ENCODE assay signal across 8 cellular contexts in genomic region chrX:70454441-70455365, GRCh38. TPM values are rescaled to one million over a fixed set of nuclear protein-coding genes. Genes with fewer than 3 reads are reported as not detected.
DNase-seq lines count a peak whose midpoint lies in the region; ATAC-seq and TF ChIP-seq lines count a peak whose summit lies in the region.

No MANE protein-coding gene starts in this region.

- H3K4me1 Mint-ChIP-seq in activated naive CD8-positive, alpha-beta T cell treated with anti-CD3 and anti-CD28 coated beads, Interleukin-2, amount 10 ng/mL, durations not matched to agents 7 days and 5 days: peaks cover 37% of the 10 kb centered on the region

- POLR2A ChIA-PET in activated naive CD8-positive, alpha-beta T cell treated with anti-CD3 and anti-CD28 coated beads, Interleukin-2, amount 10 ng/mL, durations not matched to agents 7 days and 5 days (lab: Charles Lee): no interaction called here

- peak; percentile 89 for DNase-seq in DMS79 (lab: John Stamatoyannopoulos, UW)
- peak; percentile 84 for DNase-seq in LoVo (ENCODE audit: low spot score)
- peak; percentile 51 for DNase-seq in SK-MEL-5 (ENCODE audit: low read depth, low spot score)
- DNase-seq in activated naive CD8-positive, alpha-beta T cell treated with anti-CD3 and anti-CD28 coated beads, Interleukin-2, amount 10 ng/mL, durations not matched to agents 7 days and 5 days: peak; percentile 78
- peak; percentile 85 for DNase-seq in left ventricle myocardium superior
- DNase-seq in gastrocnemius medialis: peak in 1 of 2 donors; percentile 17

- TF ChIP-seq POLR2A in gastrocnemius medialis (IDR thresholded peaks at IDR 0.05): no peak

- H3K27ac Mint-ChIP-seq in activated naive CD8-positive, alpha-beta T cell treated with anti-CD3 and anti-CD28 coated beads, Interleukin-2, amount 10 ng/mL, durations not matched to agents 7 days and 5 days: peak overlapping the region; percentile 92

- H3K4me3 Mint-ChIP-seq in activated naive CD8-positive, alpha-beta T cell treated with anti-CD3 and anti-CD28 coated beads, Interleukin-2, amount 10 ng/mL, durations not matched to agents 7 days and 5 days: peak overlapping the region; percentile 90

- no peaks in the 10 kb centered on the region for H3K9me3 ChIP-seq in gastrocnemius medialis

- ATAC-seq in GM21619 (IDR thresholded peaks at IDR 0.05; ENCODE audit: unreplicated experiment): peak; percentile 52
- ATAC-seq in activated naive CD8-positive, alpha-beta T cell treated with anti-CD3 and anti-CD28 coated beads, Interleukin-2, amount 10 ng/mL, durations not matched to agents 7 days and 5 days (ENCODE audit: low read depth): peak; percentile 81
- ATAC-seq in left ventricle myocardium superior: peak; percentile 92
- peak in 1 of 2 donors; percentile 59 for ATAC-seq in gastrocnemius medialis
- ATAC-seq in HG03378 (IDR thresholded peaks at IDR 0.05; ENCODE audit: unreplicated experiment): no peak

- no peaks in the 10 kb centered on the region for H3K36me3 ChIP-seq in gastrocnemius medialis

- H3K4me1 ChIP-seq in gastrocnemius medialis: no peaks in the 10 kb centered on the region

- no peaks in the 10 kb centered on the region for H3K27me3 Mint-ChIP-seq in activated naive CD8-positive, alpha-beta T cell treated with anti-CD3 and anti-CD28 coated beads, Interleukin-2, amount 10 ng/mL, durations not matched to agents 7 days and 5 days

- peaks cover 7% of the 10 kb centered on the region for H3K36me3 Mint-ChIP-seq in activated naive CD8-positive, alpha-beta T cell treated with anti-CD3 and anti-CD28 coated beads, Interleukin-2, amount 10 ng/mL, durations not matched to agents 7 days and 5 days

- TF ChIP-seq CTCF in gastrocnemius medialis (IDR thresholded peaks at IDR 0.05 in 4 of 5, conservative IDR thresholded peaks at IDR 0.05 in 1 of 5): peak; percentile 29 to 68 (median 50)

- peak overlapping the region; percentile 21 to 42 (median 38) for H3K4me3 ChIP-seq in gastrocnemius medialis

- H3K27ac ChIP-seq in gastrocnemius medialis: peak overlapping the region; percentile 5 to 48 (median 29)

- in situ Hi-C loops in SK-MEL-5 (cut with HindIII; ENCODE audit: low pct_unique_long_range_greater_than_20kb, low sequenced_read_pairs): no loop called here
- in situ Hi-C loops in gastrocnemius medialis (cut with MboI; ENCODE audit: low sequenced_read_pairs in 4 of 4): no loop called here

- intact Hi-C loops in left ventricle myocardium superior (cut with micrococcal nuclease): no loop called here
- intact Hi-C loops in gastrocnemius medialis (cut with DNase I; ENCODE audit: low total_unique reads): no loop called here

- H3K9me3 Mint-ChIP-seq in activated naive CD8-positive, alpha-beta T cell treated with anti-CD3 and anti-CD28 coated beads, Interleukin-2, amount 10 ng/mL, durations not matched to agents 7 days and 5 days: no peaks in the 10 kb centered on the region

- no peaks in the 10 kb centered on the region for H3K27me3 ChIP-seq in gastrocnemius medialis

RNA-seq across cellular contexts. Expression of gene DLG3, which starts 10.1 kb away (rescaled TPM):
- 0.64 and 2.5 TPM in 2 replicates for total RNA-seq in SK-MEL-5 (2014; rRNA removed; shearing (Covaris generic))
- 0.96 and 5.2 TPM in 2 replicates for polyA plus RNA-seq in SK-MEL-5 (2015; cell fraction: cytosol; rRNA removed)
- polyA plus RNA-seq in SK-MEL-5 (2015; cell fraction: nucleus; rRNA removed): 1.6 and 4.4 TPM in 2 replicates
- total RNA-seq in activated naive CD8-positive, alpha-beta T cell treated with anti-CD3 and anti-CD28 coated beads, Interleukin-2, amount 10 ng/mL, durations not matched to agents 7 days and 5 days: 10 to 100 TPM; 25.4 to 29.0 TPM
- total RNA-seq in left ventricle myocardium superior: 11.5 TPM
- total RNA-seq in gastrocnemius medialis: 1 to 10 TPM in 1 of 4 donors, under 1 TPM in 3; 0.20 to 3.4 (median 0.69) TPM

RNA-seq across cellular contexts. Expression of gene GDPD2, which starts 31.6 kb away (rescaled TPM):
- not detected in 2 replicates for total RNA-seq in SK-MEL-5 (2014; rRNA removed; shearing (Covaris generic))
- not detected in 2 replicates for polyA plus RNA-seq in SK-MEL-5 (2015; cell fraction: cytosol; rRNA removed)
- polyA plus RNA-seq in SK-MEL-5 (2015; cell fraction: nucleus; rRNA removed): 1.2 TPM in 1 of 2 replicates, not detected in the other
- not detected for total RNA-seq in activated naive CD8-positive, alpha-beta T cell treated with anti-CD3 and anti-CD28 coated beads, Interleukin-2, amount 10 ng/mL, durations not matched to agents 7 days and 5 days
- not detected for total RNA-seq in left ventricle myocardium superior
- total RNA-seq in gastrocnemius medialis: not detected
